ENCODE assay signal across 19 cellular contexts in genomic region chr3:98890960-98891910, GRCh38. TPM values are rescaled to one million over a fixed set of nuclear protein-coding genes. Genes with fewer than 3 reads are reported as not detected.
DNase-seq lines count a peak whose midpoint lies in the region; ATAC-seq, FAIRE-seq and TF ChIP-seq lines count a peak whose summit lies in the region.
"Had no signal": no experiment of that assay in that cellular context is flagged by ENCODE, and none has a peak within 500 bp of the region (broad histone marks: within the 10 kb centered on the region; RNA-seq: fewer than 3 reads in every experiment).

No MANE protein-coding gene starts in this region.

- H3K4me3 Mint-ChIP-seq in WTC11: no peak overlapping the region
- no peak overlapping the region for H3K4me3 Mint-ChIP-seq in T-helper 17 cell
- H3K4me3 Mint-ChIP-seq: naive B cell; T-helper 2 cell treated with Interferon-gamma antibody and Interleukin-4, amounts not matched to agents 5 μg/mL and 100 μg/mL, for 36 hours had no signal

- no peaks in the 10 kb centered on the region for H3K36me3 ChIP-seq in mesendoderm (ENCODE audit: control insufficient read depth, insufficient read depth, low read length)
- H3K36me3 ChIP-seq: adrenal gland, stomach, uterus had no signal

- H3K9ac ChIP-seq in mesendoderm (ENCODE audit: low read length): no peak overlapping the region

- H2AK5ac ChIP-seq in mesendoderm (ENCODE audit: low read length): no peak overlapping the region

- no peaks in the 10 kb centered on the region for H3K27me3 Mint-ChIP-seq in WTC11 (ENCODE audit: low read depth)
- peaks cover 14% of the 10 kb centered on the region for H3K27me3 Mint-ChIP-seq in T-helper 17 cell
- H3K27me3 Mint-ChIP-seq: naive B cell had no signal

- no peak overlapping the region for H4K5ac ChIP-seq in mesendoderm (ENCODE audit: low read length)

- H3K36me3 Mint-ChIP-seq in WTC11 (no peaks in the 10 kb centered on the region), T-helper 17 cell (ENCODE audit: low read depth) (no peaks in the 10 kb centered on the region)
- H3K36me3 Mint-ChIP-seq: naive B cell had no signal

- H3K23ac ChIP-seq in mesendoderm (ENCODE audit: low read length): no peak overlapping the region

- H3K56ac ChIP-seq in mesendoderm (ENCODE audit: low read length): peak overlapping the region; percentile 62

- H2BK5ac ChIP-seq in mesendoderm (ENCODE audit: low read length): peak overlapping the region; percentile 18

- H3K9me3 Mint-ChIP-seq in WTC11: no peaks in the 10 kb centered on the region
- H3K9me3 Mint-ChIP-seq: naive B cell; T-helper 2 cell treated with Interferon-gamma antibody and Interleukin-4, amounts not matched to agents 5 μg/mL and 100 μg/mL, for 36 hours had no signal

- H3K4ac ChIP-seq in mesendoderm (ENCODE audit: low read depth, low read length): no peak overlapping the region

- H2BK15ac ChIP-seq in mesendoderm (replicated peaks; ENCODE audit: low read depth): no peak overlapping the region

- H3K27ac Mint-ChIP-seq in WTC11 (no peak overlapping the region), T-helper 17 cell (no peak overlapping the region)
- H3K27ac Mint-ChIP-seq: naive B cell; T-helper 2 cell treated with Interferon-gamma antibody and Interleukin-4, amounts not matched to agents 5 μg/mL and 100 μg/mL, for 36 hours had no signal

- H3K4me1 ChIP-seq in foreskin keratinocyte (peaks cover 81% of the 10 kb centered on the region), mesendoderm (ENCODE audit: control insufficient read depth, low read depth, low read length) (peaks cover 24% of the 10 kb centered on the region)

- no CpG with 5 or more reads among the region's 4 CpGs for WGBS in mesendoderm (ENCODE audit: extremely low coverage, insufficient coverage, low lambda C conversion rate)

- peaks cover 23% of the 10 kb centered on the region for H3K79me1 ChIP-seq in mesendoderm (ENCODE audit: low read length)

- no peak for FAIRE-seq in GM12892 (lab: Jason Lieb, UNC)
- FAIRE-seq: colon, islet of Langerhans had no signal

- H4K8ac ChIP-seq in mesendoderm (ENCODE audit: low read depth, low read length): no peak overlapping the region

- peaks cover 53% of the 10 kb centered on the region for H3K79me2 ChIP-seq in mesendoderm (ENCODE audit: control insufficient read depth, insufficient read depth, low read length)

- H3K4me3 ChIP-seq in AG04450 (ENCODE audit: low read depth, low read length) (no peak overlapping the region), mesendoderm (ENCODE audit: low read length) (no peak overlapping the region)
- H3K4me3 ChIP-seq: adrenal gland, stomach, uterus had no signal

- DNase-seq in AG04450 (ENCODE audit: low read depth, low spot score): no peak
- DNase-seq in WTC11 (ENCODE audit: low spot score): no peak
- DNase-seq in foreskin keratinocyte: no peak
- DNase-seq in mesendoderm: peak; percentile 33
- DNase-seq in T-helper 17 cell: no peak
- no peak for DNase-seq in GM12892 (ENCODE audit: insufficient read length)
- DNase-seq in NCI-H2081 treated with DMSO at 0.1 percent for 48 hours (lab: John Stamatoyannopoulos, UW): no peak
- DNase-seq: adrenal gland, naive B cell, NCI-H1436 treated with DMSO at 0.1 percent for 48 hours, NCI-H446, posterior cingulate gyrus, SIG-M5, stomach, uterus had no signal

- H3K27me3 ChIP-seq in AG04450 (ENCODE audit: control insufficient read depth, insufficient read depth, low read length) (no peaks in the 10 kb centered on the region), foreskin keratinocyte (no peaks in the 10 kb centered on the region), mesendoderm (ENCODE audit: insufficient read depth, low read length, poor library complexity) (no peaks in the 10 kb centered on the region)
- H3K27me3 ChIP-seq: adrenal gland, stomach, uterus had no signal

- H3K4me2 ChIP-seq in mesendoderm (ENCODE audit: low read length): no peak overlapping the region

- no peak for TF ChIP-seq CTCF in AG04450 (IDR thresholded peaks at IDR 0.05; ENCODE audit: low read depth, low read length)
- TF ChIP-seq CTCF in WTC11 (IDR thresholded peaks at IDR 0.05): no peak
- no peak for TF ChIP-seq CTCF in foreskin keratinocyte (conservative IDR thresholded peaks at IDR 0.05)

- H2BK120ac ChIP-seq in mesendoderm (ENCODE audit: low read depth, low read length): no peak overlapping the region

- POLR2A ChIA-PET in AG04450 (lab: Yijun Ruan, JAX) (no interaction called here), WTC11 (lab: Charles Lee) (interaction anchor here (0.6 to 1.9 kb wide), 2 partner anchors 11 to 217 kb away, joined by 3 to 9 read pairs; partner anchors contain the start of gene DCBLD2)

- ATAC-seq in WTC11 (no peak), foreskin keratinocyte (peak; percentile 47), T-helper 17 cell (no peak), GM21381 (IDR thresholded peaks at IDR 0.05; ENCODE audit: unreplicated experiment) (no peak)

- H3K27ac ChIP-seq in AG04450 (ENCODE audit: low read depth, low read length) (peak overlapping the region; percentile 12), foreskin keratinocyte (no peak overlapping the region), mesendoderm (ENCODE audit: low read depth, low read length) (no peak overlapping the region)
- H3K27ac ChIP-seq: adrenal gland, stomach, uterus had no signal

- H3K18ac ChIP-seq in mesendoderm (ENCODE audit: low read length): peak overlapping the region; percentile 4

- CTCF ChIA-PET in AG04450 (lab: Charles Lee) (interaction anchor here (1.1 to 1.7 kb wide), 2 partner anchors 66 to 74 kb away, joined by 3 to 4 read pairs; no protein-coding TSS in a partner anchor), WTC11 (lab: Charles Lee) (interaction anchor here (1.0 to 1.1 kb wide), 2 partner anchors 10 to 234 kb away, joined by 3 read pairs; partner anchors contain the start of gene DCBLD2)

- H3K4me1 Mint-ChIP-seq in WTC11: peaks cover 53% of the 10 kb centered on the region
- H3K4me1 Mint-ChIP-seq in T-helper 17 cell: peaks cover 4% of the 10 kb centered on the region
- H3K4me1 Mint-ChIP-seq: naive B cell had no signal

- H3K9me3 ChIP-seq in AG04450 (ENCODE audit: control insufficient read depth, insufficient read depth, low read length) (no peaks in the 10 kb centered on the region), T-helper 17 cell (ENCODE audit: control insufficient read depth, low read length, poor library complexity, severe bottlenecking) (no peaks in the 10 kb centered on the region)
- H3K9me3 ChIP-seq: adrenal gland, stomach, uterus had no signal

- TF ChIP-seq POLR2A in GM12892 (IDR thresholded peaks at IDR 0.05; ENCODE audit: low read depth, low read length): no peak

TF ChIP-seq in WTC11, 78 proteins besides CTCF, POLR2A, EP300 and RAD21:
- TF ChIP-seq PRDM15 (CRISPR knock-in tag; IDR thresholded peaks at IDR 0.05) (peak; percentile 75), IRF2 (CRISPR knock-in tag; IDR thresholded peaks at IDR 0.05; ENCODE audit: borderline replicate concordance, low read depth) (no peak), RELA (CRISPR knock-in tag; IDR thresholded peaks at IDR 0.05; ENCODE audit: borderline replicate concordance) (no peak), ZNF671 (CRISPR knock-in tag; IDR thresholded peaks at IDR 0.05) (no peak)

RNA-seq across cellular contexts. Expression of gene DCBLD2, which starts 10.3 kb away (rescaled TPM):
- 158 and 202 TPM in 2 replicates for polyA plus RNA-seq in AG04450 (2011; rRNA removed)
- polyA minus RNA-seq in AG04450 (2011; rRNA and poly(A)+ RNA removed): 159 and 209 TPM in 2 replicates
- 44.5 to 47.9 TPM (median 46.5 TPM) in 3 replicates for total RNA-seq in WTC11 (2021)
- total RNA-seq in foreskin keratinocyte: 397 and 472 TPM in 2 replicates
- 84.0 and 93.4 TPM in 2 replicates for polyA plus RNA-seq in foreskin keratinocyte
- polyA plus RNA-seq in mesendoderm (2013, experiment 1 of 2): 36.9 TPM
- 34.8 TPM for polyA plus RNA-seq in mesendoderm (2013, experiment 2 of 2)
- total RNA-seq in T-helper 17 cell: 1 to 10 TPM in 1 of 2 donors, under 1 TPM in 1; 0.37 to 2.0 TPM
- polyA plus RNA-seq in GM12892 (2012; ENCODE audit: missing spikeins): 6.5 TPM

Comparison
In these comparisons a context has a peak if more than half of its experiments do, and no peak if none do; other contexts are left out.
1. RNA of gene DCBLD2, which starts 10.3 kb away (total RNA-seq): 397 to 472 TPM in foreskin keratinocyte and 44.5 to 47.9 TPM in WTC11; 0.37 to 2.0 TPM in T-helper 17 cell; every median in the first group is over 10 times any median in the second.